In genomic region chr10:74738052-74738451, GRCh38 we compare ENCODE assay signal across 2 cellular contexts.
TF ChIP-seq lines count a peak whose summit lies in the region.

No MANE protein-coding gene starts in this region.

TF ChIP-seq in GM12878, 131 proteins besides CTCF, POLR2A, EP300 and RAD21 (continued from another document and continues in another):
- TF ChIP-seq SPI1 (IDR thresholded peaks at IDR 0.05; ENCODE audit: borderline replicate concordance, insufficient read depth, low read depth, low read length) (0 out of 2 replicates have a peak, but pooled peaks have one; percentile 21), BMI1 (IDR thresholded peaks at IDR 0.05; ENCODE audit: borderline replicate concordance) (no peak), ZNF687 (IDR thresholded peaks at IDR 0.05) (peak; percentile 33; the same call in 1 of the 2 replicates), NFIC (IDR thresholded peaks at IDR 0.05; ENCODE audit: low read depth, low read length) (no peak), MEF2B (IDR thresholded peaks at IDR 0.05; ENCODE audit: partially characterized antibody, poor library complexity, severe bottlenecking) (no peak), STAT3 (IDR thresholded peaks at IDR 0.05; ENCODE audit: low read depth, low read length) (no peak), SMARCA5 (IDR thresholded peaks at IDR 0.05) (0 out of 2 replicates have a peak, but pooled peaks have one; percentile 36), CEBPB (IDR thresholded peaks at IDR 0.05; ENCODE audit: borderline replicate concordance in 1 of 2, low read depth in 2 of 2, low read length in 2 of 2) (no peak), TAF1 (IDR thresholded peaks at IDR 0.05; ENCODE audit: borderline replicate concordance, low read depth, low read length) (no peak), IKZF2 (IDR thresholded peaks at IDR 0.05) (peak in 1 of 2 experiments; percentile 21; a peak in 1 of 4 replicates), MLLT1 (IDR thresholded peaks at IDR 0.05) (no peak), SMC3 (IDR thresholded peaks at IDR 0.05; ENCODE audit: borderline replicate concordance, low read length) (peak; percentile 51; the same call in 1 of the 2 replicates), SREBF2 (IDR thresholded peaks at IDR 0.05; ENCODE audit: low read length) (no peak), NR2C1 (IDR thresholded peaks at IDR 0.05) (0 out of 2 replicates have a peak, but pooled peaks have one; percentile 38), CBX5 (IDR thresholded peaks at IDR 0.05; ENCODE audit: low read depth) (no peak), RAD51 (IDR thresholded peaks at IDR 0.05) (no peak), KAT2A (conservative IDR thresholded peaks at IDR 0.05; ENCODE audit: control insufficient read depth, low read depth, low read length) (no peak), SMAD1 (IDR thresholded peaks at IDR 0.05; ENCODE audit: low read depth, partially characterized antibody) (no peak), ZSCAN29 (IDR thresholded peaks at IDR 0.05) (no peak), FOXK2 (IDR thresholded peaks at IDR 0.05) (no peak)
- TF ChIP-seq, protein P1, sequence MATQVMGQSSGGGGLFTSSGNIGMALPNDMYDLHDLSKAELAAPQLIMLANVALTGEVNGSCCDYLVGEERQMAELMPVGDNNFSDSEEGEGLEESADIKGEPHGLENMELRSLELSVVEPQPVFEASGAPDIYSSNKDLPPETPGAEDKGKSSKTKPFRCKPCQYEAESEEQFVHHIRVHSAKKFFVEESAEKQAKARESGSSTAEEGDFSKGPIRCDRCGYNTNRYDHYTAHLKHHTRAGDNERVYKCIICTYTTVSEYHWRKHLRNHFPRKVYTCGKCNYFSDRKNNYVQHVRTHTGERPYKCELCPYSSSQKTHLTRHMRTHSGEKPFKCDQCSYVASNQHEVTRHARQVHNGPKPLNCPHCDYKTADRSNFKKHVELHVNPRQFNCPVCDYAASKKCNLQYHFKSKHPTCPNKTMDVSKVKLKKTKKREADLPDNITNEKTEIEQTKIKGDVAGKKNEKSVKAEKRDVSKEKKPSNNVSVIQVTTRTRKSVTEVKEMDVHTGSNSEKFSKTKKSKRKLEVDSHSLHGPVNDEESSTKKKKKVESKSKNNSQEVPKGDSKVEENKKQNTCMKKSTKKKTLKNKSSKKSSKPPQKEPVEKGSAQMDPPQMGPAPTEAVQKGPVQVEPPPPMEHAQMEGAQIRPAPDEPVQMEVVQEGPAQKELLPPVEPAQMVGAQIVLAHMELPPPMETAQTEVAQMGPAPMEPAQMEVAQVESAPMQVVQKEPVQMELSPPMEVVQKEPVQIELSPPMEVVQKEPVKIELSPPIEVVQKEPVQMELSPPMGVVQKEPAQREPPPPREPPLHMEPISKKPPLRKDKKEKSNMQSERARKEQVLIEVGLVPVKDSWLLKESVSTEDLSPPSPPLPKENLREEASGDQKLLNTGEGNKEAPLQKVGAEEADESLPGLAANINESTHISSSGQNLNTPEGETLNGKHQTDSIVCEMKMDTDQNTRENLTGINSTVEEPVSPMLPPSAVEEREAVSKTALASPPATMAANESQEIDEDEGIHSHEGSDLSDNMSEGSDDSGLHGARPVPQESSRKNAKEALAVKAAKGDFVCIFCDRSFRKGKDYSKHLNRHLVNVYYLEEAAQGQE (IDR thresholded peaks at IDR 0.05; ENCODE audit: low read depth, low read length), result no peak

TF ChIP-seq in GM23338, 12 proteins besides CTCF, POLR2A, EP300 and RAD21 (continued from another document):
- TF ChIP-seq, protein P1 (IDR thresholded peaks at IDR 0.05; ENCODE audit: unreplicated experiment), result no peak
- TF ChIP-seq ETS1 (IDR thresholded peaks at IDR 0.05) (no peak), JUNB (IDR thresholded peaks at IDR 0.05; ENCODE audit: unreplicated experiment) (no peak), CREB1 (CRISPR knock-in tag; IDR thresholded peaks at IDR 0.05; ENCODE audit: low read depth) (no peak)
TF ChIP-seq in GM23338: peak in this region for 0.
